Comparison of ENCODE assay signal across 19 cellular contexts in the genomic region with DNA sequence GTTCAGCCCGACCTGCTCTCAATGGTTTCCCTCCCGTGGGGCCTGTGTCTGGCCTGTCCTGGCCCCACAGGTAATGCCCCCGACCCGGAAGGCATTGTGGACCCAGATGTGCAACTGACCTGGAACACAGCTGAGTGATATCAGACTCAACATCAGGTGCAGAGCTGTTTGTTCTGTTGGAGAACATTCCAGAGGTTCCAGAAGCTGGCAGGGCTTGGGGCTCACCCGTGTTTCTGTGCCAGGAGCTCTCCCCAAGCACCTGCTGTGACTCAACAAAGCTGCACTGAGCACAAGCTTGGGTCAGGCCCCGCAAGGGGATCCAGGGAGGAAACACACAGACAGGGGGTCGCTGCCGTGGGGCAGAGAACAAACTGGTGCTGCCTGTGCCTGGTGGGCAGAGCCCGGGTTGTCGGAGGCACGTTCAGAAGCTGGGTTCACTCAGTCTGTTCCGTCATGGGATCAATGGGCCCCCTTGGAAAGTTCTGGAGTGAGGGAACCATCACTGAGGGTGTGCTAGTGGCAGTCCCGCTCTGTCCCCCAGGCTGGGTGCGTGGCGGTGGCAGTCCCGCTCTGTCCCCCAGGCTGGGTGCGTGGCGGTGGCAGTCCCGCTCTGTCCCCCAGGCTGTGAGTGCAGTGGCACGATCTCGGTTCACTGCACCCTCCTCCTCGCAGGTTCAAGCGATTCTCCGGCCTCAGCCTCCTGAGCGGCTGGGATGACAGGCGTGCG. TPM values are rescaled to one million over a fixed set of nuclear protein-coding genes. Genes with fewer than 3 reads are reported as not detected.
A peak's percentile ranks its signal among the peaks of the same experiment; 100 is the strongest.
DNase-seq lines count a peak whose midpoint lies in the region; ATAC-seq, FAIRE-seq and TF ChIP-seq lines count a peak whose summit lies in the region.
"Had no signal": no experiment of that assay in that cellular context is flagged by ENCODE, and none has a peak within 500 bp of the region (broad histone marks: within the 10 kb centered on the region; RNA-seq: fewer than 3 reads in every experiment).

No MANE protein-coding gene starts in this region.

- H3K79me2 ChIP-seq in Karpas-422 (ENCODE audit: low read length): no peaks in the 10 kb centered on the region

- TF ChIP-seq EP300 in stomach (IDR thresholded peaks at IDR 0.05): no peak

- H3K4me1 ChIP-seq in esophagus (ENCODE audit: control insufficient read depth in 2 of 2, insufficient read depth in 2 of 2, low read length in 1 of 2) (peaks cover 0 to 17% of the 10 kb centered on the region in 2 donors), left lung (peaks cover 0 to 3% of the 10 kb centered on the region in 2 donors), stomach (peaks cover 4 to 11% (median 9%) of the 10 kb centered on the region in 4 donors), esophagus squamous epithelium (peaks cover 0 to 61% (median 12%) of the 10 kb centered on the region in 3 donors), gastrocnemius medialis (no peaks in the 10 kb centered on the region), Karpas-422 (ENCODE audit: low read length) (no peaks in the 10 kb centered on the region)
- H3K4me1 ChIP-seq: Peyer's patch had no signal

- in situ Hi-C loops in gastrocnemius medialis (cut with MboI; ENCODE audit: low sequenced_read_pairs in 4 of 4): no loop called here

- H3K27me3 ChIP-seq in esophagus (ENCODE audit: control insufficient read depth in 1 of 2, insufficient read depth in 2 of 2, low read length in 2 of 2) (no peaks in the 10 kb centered on the region), left lung (peaks cover 0 to 39% of the 10 kb centered on the region in 2 donors), stomach (peaks cover 0 to 78% (median 5%) of the 10 kb centered on the region in 3 donors), esophagus squamous epithelium (peaks cover 0 to 56% (median 0%) of the 10 kb centered on the region in 4 donors), gastrocnemius medialis (peaks cover 17 to 31% (median 24%) of the 10 kb centered on the region in 3 donors), Karpas-422 (ENCODE audit: low read length) (no peaks in the 10 kb centered on the region)
- H3K27me3 ChIP-seq: Peyer's patch had no signal

- H4K20me1 ChIP-seq in Karpas-422 (ENCODE audit: insufficient read depth, low read depth, low read length): no peaks in the 10 kb centered on the region

- DNase-seq in D341Med (ENCODE audit: low spot score) (peak; percentile 17), left lung (peak in 1 of 2 donors; percentile 54), stomach (peak; percentile 40), GM12892 (ENCODE audit: insufficient read length) (no peak), esophagus squamous epithelium (lab: John Stamatoyannopoulos, UW) (no peak), gastrocnemius medialis (no peak), Karpas-422 (no peak)
- DNase-seq: ACHN, DMS 273 treated with DMSO at 0.1 percent for 48 hours, DND-41, H9, KBM-7, MV-4-11, NCI-H524 treated with DMSO at 0.1 percent for 48 hours had no signal

- H3K9ac ChIP-seq in Karpas-422 (ENCODE audit: low read length): no peak overlapping the region

- TF ChIP-seq POLR2A in stomach (IDR thresholded peaks at IDR 0.05) (no peak), GM12892 (IDR thresholded peaks at IDR 0.05; ENCODE audit: low read depth, low read length) (no peak), esophagus squamous epithelium (IDR thresholded peaks at IDR 0.05) (no peak), gastrocnemius medialis (IDR thresholded peaks at IDR 0.05) (no peak)

- no peaks in the 10 kb centered on the region for H3K9me3 ChIP-seq in esophagus (ENCODE audit: control insufficient read depth in 2 of 2, insufficient read depth in 1 of 2, low read depth in 1 of 2, low read length in 1 of 2)
- H3K9me3 ChIP-seq in left lung: no peaks in the 10 kb centered on the region
- H3K9me3 ChIP-seq in stomach: no peaks in the 10 kb centered on the region
- H3K9me3 ChIP-seq in esophagus squamous epithelium: no peaks in the 10 kb centered on the region
- H3K9me3 ChIP-seq in gastrocnemius medialis: no peaks in the 10 kb centered on the region
- no peaks in the 10 kb centered on the region for H3K9me3 ChIP-seq in Karpas-422 (ENCODE audit: low read length)
- H3K9me3 ChIP-seq: Peyer's patch had no signal

- intact Hi-C loops in left lung (cut with DNase I) (no loop called here), stomach (cut with DNase I; ENCODE audit: low total_unique reads) (no loop called here), esophagus squamous epithelium (cut with DNase I) (no loop called here), gastrocnemius medialis (cut with DNase I; ENCODE audit: low total_unique reads) (no loop called here)

- no peak overlapping the region for H3K4me2 ChIP-seq in Karpas-422 (ENCODE audit: low read depth, low read length, poor library complexity, severe bottlenecking)

- TF ChIP-seq CTCF in left lung (IDR thresholded peaks at IDR 0.05) (no peak), stomach (IDR thresholded peaks at IDR 0.05) (no peak), esophagus squamous epithelium (IDR thresholded peaks at IDR 0.05) (no peak), gastrocnemius medialis (IDR thresholded peaks at IDR 0.05 in 4 of 5, conservative IDR thresholded peaks at IDR 0.05 in 1 of 5) (no peak)

- no peak overlapping the region for H2AFZ ChIP-seq in Karpas-422 (ENCODE audit: low read length)

- WGBS in esophagus, 2 donors: 69 to 71% methylated on average over 27 of the region's 27 CpGs
- 60 to 66% (median 63%) methylated on average over 18 to 27 of the region's 27 CpGs for WGBS in stomach, 5 donors
- WGBS in esophagus squamous epithelium, 2 donors: 33 to 66% methylated on average over 4 to 24 of the region's 27 CpGs

- H3K36me3 ChIP-seq in esophagus (ENCODE audit: control insufficient read depth in 2 of 2, insufficient read depth in 2 of 2, low read length in 1 of 2): no peaks in the 10 kb centered on the region
- H3K36me3 ChIP-seq in left lung: no peaks in the 10 kb centered on the region
- no peaks in the 10 kb centered on the region for H3K36me3 ChIP-seq in stomach
- no peaks in the 10 kb centered on the region for H3K36me3 ChIP-seq in esophagus squamous epithelium
- H3K36me3 ChIP-seq in gastrocnemius medialis: no peaks in the 10 kb centered on the region
- no peaks in the 10 kb centered on the region for H3K36me3 ChIP-seq in Karpas-422 (ENCODE audit: insufficient read depth, low read length)
- H3K36me3 ChIP-seq: Peyer's patch had no signal

- peak; percentile 35 for ATAC-seq in left lung
- ATAC-seq in gastrocnemius medialis: no peak
- ATAC-seq: HepG2 had no signal

- FAIRE-seq in GM12892 (lab: Jason Lieb, UNC): no peak
- FAIRE-seq: G401.6, HepG2 had no signal

- H3K9me2 ChIP-seq in Karpas-422 (replicated peaks; ENCODE audit: insufficient read depth, low read length): no peaks in the 10 kb centered on the region

- H3K27ac ChIP-seq in esophagus (ENCODE audit: low read depth in 2 of 2, low read length in 1 of 2) (peak overlapping the region; percentile 8 to 69), left lung (no peak overlapping the region), stomach (no peak overlapping the region), esophagus squamous epithelium (peak overlapping the region in 2 of 4 donors; percentile 19 to 60), gastrocnemius medialis (no peak overlapping the region), Karpas-422 (ENCODE audit: low read length) (no peak overlapping the region)
- H3K27ac ChIP-seq: C4-2B had no signal

- H3K4me3 ChIP-seq in esophagus (ENCODE audit: low read depth in 1 of 2, low read length in 2 of 2) (no peak overlapping the region), left lung (no peak overlapping the region), stomach (no peak overlapping the region), esophagus squamous epithelium (no peak overlapping the region), gastrocnemius medialis (no peak overlapping the region), Karpas-422 (ENCODE audit: low read length) (no peak overlapping the region)
- H3K4me3 ChIP-seq: Peyer's patch had no signal

RNA-seq across cellular contexts. Expression of gene HS3ST6, which starts 22.1 kb away (rescaled TPM):
- polyA plus RNA-seq in esophagus: 10 to 100 TPM in 1 of 2 donors, 1 to 10 TPM in 1; 8.0 to 16.3 TPM
- total RNA-seq in left lung: 1 to 10 TPM in 1 of 2 donors, not detected in 1; 1.4 TPM
- total RNA-seq in stomach: not detected
- polyA plus RNA-seq in stomach: 1 to 10 TPM in 1 of 3 donors, not detected in 2; 1.6 TPM
- not detected for polyA plus RNA-seq in GM12892 (2012; ENCODE audit: missing spikeins)
- 1 to 10 TPM; 1.6 to 9.9 (median 6.3) TPM for total RNA-seq in esophagus squamous epithelium
- total RNA-seq in gastrocnemius medialis: not detected
- not detected in 2 replicates for total RNA-seq in Karpas-422 (2014; rRNA removed; shearing (Covaris generic); ENCODE audit: low replicate concordance)
- total RNA-seq: H9, HepG2, Peyer's patch had no signal
- polyA plus RNA-seq: HepG2 had no signal

RNA-seq across cellular contexts. Expression of gene MEIOB, which starts 24.1 kb away (rescaled TPM):
- polyA plus RNA-seq in esophagus (under 1 TPM in 1 of 2 donors, not detected in 1; 0.08 TPM), stomach (under 1 TPM in 1 of 3 donors, not detected in 2; 0.13 TPM)
- total RNA-seq in left lung (not detected), stomach (not detected), esophagus squamous epithelium (under 1 TPM in 1 of 4 donors, not detected in 3; 0.76 TPM), gastrocnemius medialis (not detected)
- polyA plus RNA-seq in GM12892 (2012; ENCODE audit: missing spikeins): 0.32 TPM
- total RNA-seq in Karpas-422 (2014; rRNA removed; shearing (Covaris generic); ENCODE audit: low replicate concordance): not detected in 2 replicates
- total RNA-seq: HepG2, Peyer's patch had no signal

RNA-seq across cellular contexts. Expression of gene MSRB1, which starts 46.9 kb away (rescaled TPM):
- polyA plus RNA-seq in esophagus (10 to 100 TPM; 25.9 to 52.7 TPM), stomach (10 to 100 TPM; 31.2 to 68.5 (median 48.9) TPM)
- total RNA-seq in left lung (10 to 100 TPM; 26.1 to 66.7 TPM), stomach (10 to 100 TPM in 3 of 5 donors, 1 to 10 TPM in 1, not detected in 1; 6.2 to 61.1 (median 16.3) TPM), esophagus squamous epithelium (10 to 100 TPM; 20.1 to 36.4 (median 21.0) TPM), gastrocnemius medialis (10 to 100 TPM; 16.7 to 40.7 (median 35.2) TPM)
- 25.6 TPM for polyA plus RNA-seq in GM12892 (2012; ENCODE audit: missing spikeins)
- total RNA-seq in Karpas-422 (2014; rRNA removed; shearing (Covaris generic); ENCODE audit: low replicate concordance): 4.8 and 18.1 TPM in 2 replicates

RNA-seq across cellular contexts. Expression of gene RPL3L, which starts 58.4 kb away (rescaled TPM):
- polyA plus RNA-seq in esophagus: under 1 TPM; 0.06 to 0.14 TPM
- under 1 TPM in 1 of 2 donors, not detected in 1; 0.13 TPM for total RNA-seq in left lung
- not detected for total RNA-seq in stomach
- polyA plus RNA-seq in stomach: under 1 TPM in 2 of 3 donors, not detected in 1; 0.05 to 0.19 TPM
- polyA plus RNA-seq in GM12892 (2012; ENCODE audit: missing spikeins): 0.30 TPM
- not detected for total RNA-seq in esophagus squamous epithelium
- total RNA-seq in gastrocnemius medialis: 100 to 1,000 TPM; 116 to 354 (median 188) TPM
- total RNA-seq in Karpas-422 (2014; rRNA removed; shearing (Covaris generic); ENCODE audit: low replicate concordance): not detected in 2 replicates
- total RNA-seq: HepG2, Peyer's patch had no signal

Comparison
In these comparisons a context has a peak if more than half of its experiments do, and no peak if none do; other contexts are left out.
1. DNase-seq: peak in D341Med (single experiment) and stomach (single experiment); none in GM12892 (single experiment), esophagus squamous epithelium (single experiment), gastrocnemius medialis (0 of 2) and Karpas-422 (single experiment).
2. H3K27ac ChIP-seq: peak in esophagus (2 of 2); none in left lung (0 of 2), stomach (0 of 5), gastrocnemius medialis (0 of 4) and Karpas-422 (single experiment).